Comparison of ENCODE assay signal across 9 cellular contexts in the genomic region with DNA sequence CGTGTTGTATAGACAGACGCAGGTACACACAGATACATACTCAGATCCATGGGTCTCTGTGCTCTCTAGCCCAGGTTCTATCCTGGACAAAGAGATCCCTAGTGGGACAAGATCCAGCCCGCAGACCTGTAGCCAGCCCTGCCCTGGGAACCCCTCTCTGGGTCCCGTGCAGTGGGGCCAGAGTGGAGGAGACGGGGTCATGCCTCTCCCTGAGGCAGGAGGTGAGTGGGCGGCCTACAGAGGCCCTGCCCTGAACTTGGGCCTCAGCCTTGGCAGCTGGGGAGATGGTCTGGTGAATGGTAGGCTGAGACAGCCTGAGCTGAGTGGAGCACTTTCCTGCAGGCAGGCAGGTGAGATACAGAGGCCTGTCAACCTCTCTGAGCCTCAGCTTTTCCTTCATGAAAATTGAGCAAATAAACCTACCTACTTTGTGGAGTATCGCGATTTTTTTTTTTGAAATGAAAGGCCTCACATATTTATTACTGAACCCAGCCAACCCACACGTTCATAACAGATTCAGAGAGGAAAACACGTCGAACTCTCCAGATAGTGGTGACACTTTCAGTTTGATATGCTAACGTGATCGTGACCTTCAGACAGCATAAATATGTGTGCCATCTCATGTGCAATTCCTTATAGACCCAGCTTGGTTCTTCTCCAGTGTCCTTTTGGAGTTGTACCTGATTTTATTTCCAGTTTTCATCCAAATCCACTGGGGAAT. TPM values are rescaled to one million over a fixed set of nuclear protein-coding genes. Genes with fewer than 3 reads are reported as not detected.
A peak's percentile ranks its signal among the peaks of the same experiment; 100 is the strongest.
DNase-seq lines count a peak whose midpoint lies in the region; ATAC-seq lines count a peak whose summit lies in the region.
"Had no signal": no experiment of that assay in that cellular context is flagged by ENCODE, and none has a peak within 500 bp of the region (broad histone marks: within the 10 kb centered on the region; RNA-seq: fewer than 3 reads in every experiment).

No MANE protein-coding gene starts in this region.

- H3K9ac ChIP-seq in Karpas-422 (ENCODE audit: low read length): peak overlapping the region; percentile 30; the same call in 1 of the 2 replicates
- peak overlapping the region in 1 of 5 donors; percentile 56 for H3K9ac ChIP-seq in subcutaneous abdominal adipose tissue (ENCODE audit: low read length in 5 of 5)

- H3K9me3 Mint-ChIP-seq in activated naive CD4-positive, alpha-beta T cell treated with anti-CD3 and anti-CD28 coated beads for 36 hours: no peaks in the 10 kb centered on the region
- peaks cover 0 to 2% (median 0%) of the 10 kb centered on the region in 7 donors for H3K9me3 Mint-ChIP-seq in naive B cell

- H3K4me2 ChIP-seq in Karpas-422 (ENCODE audit: low read depth, low read length, poor library complexity, severe bottlenecking): no peak overlapping the region

- intact Hi-C loops in activated naive CD4-positive, alpha-beta T cell treated with anti-CD3 and anti-CD28 coated beads for 36 hours (cut with micrococcal nuclease): loop anchor here (10.0 kb wide), 1 partner anchor 550 kb away; a partner anchor contains a TSS

- peak overlapping the region; percentile 43 for H3K4me3 Mint-ChIP-seq in activated naive CD4-positive, alpha-beta T cell treated with anti-CD3 and anti-CD28 coated beads for 36 hours
- H3K4me3 Mint-ChIP-seq in naive B cell: peak overlapping the region in 1 of 8 donors; percentile 75

- H3K4me3 ChIP-seq in Karpas-422 (ENCODE audit: low read length): no peak overlapping the region
- no peak overlapping the region for H3K4me3 ChIP-seq in subcutaneous abdominal adipose tissue (ENCODE audit: low read depth in 1 of 5, low read length in 5 of 5)

- no peak overlapping the region for H2AFZ ChIP-seq in Karpas-422 (ENCODE audit: low read length)

- peaks cover 4% of the 10 kb centered on the region for H3K36me3 Mint-ChIP-seq in activated naive CD4-positive, alpha-beta T cell treated with anti-CD3 and anti-CD28 coated beads for 36 hours (ENCODE audit: low read depth)
- peaks cover 2 to 4% of the 10 kb centered on the region in 2 donors for H3K36me3 Mint-ChIP-seq in naive B cell

- H3K27me3 Mint-ChIP-seq in activated naive CD4-positive, alpha-beta T cell treated with anti-CD3 and anti-CD28 coated beads for 36 hours (ENCODE audit: low read depth): no peaks in the 10 kb centered on the region
- peaks cover 0 to under 1% (median 0%) of the 10 kb centered on the region in 3 donors for H3K27me3 Mint-ChIP-seq in naive B cell

- no peaks in the 10 kb centered on the region for H4K20me1 ChIP-seq in Karpas-422 (ENCODE audit: insufficient read depth, low read depth, low read length)

- H3K27ac ChIP-seq in Karpas-422 (ENCODE audit: low read length): no peak overlapping the region
- peak overlapping the region; percentile 23 for H3K27ac ChIP-seq in subcutaneous abdominal adipose tissue (ENCODE audit: low read depth, low read length)

- peaks cover 42% of the 10 kb centered on the region for H3K4me1 Mint-ChIP-seq in activated naive CD4-positive, alpha-beta T cell treated with anti-CD3 and anti-CD28 coated beads for 36 hours (ENCODE audit: low read depth)
- peaks cover 38 to 60% (median 42%) of the 10 kb centered on the region in 3 donors for H3K4me1 Mint-ChIP-seq in naive B cell

- H3K9me3 ChIP-seq in Karpas-422 (ENCODE audit: low read length) (no peaks in the 10 kb centered on the region), subcutaneous abdominal adipose tissue (ENCODE audit: control insufficient read depth in 5 of 5, low read length in 5 of 5) (no peaks in the 10 kb centered on the region)

- H3K9me2 ChIP-seq in Karpas-422 (replicated peaks; ENCODE audit: insufficient read depth, low read length): no peaks in the 10 kb centered on the region

- CTCF ChIA-PET in activated naive CD4-positive, alpha-beta T cell treated with anti-CD3 and anti-CD28 coated beads for 36 hours (lab: Charles Lee): interaction anchor here (1.0 kb wide), 1 partner anchor 20 kb away, joined by 11 read pairs; no protein-coding TSS in a partner anchor

- DNase-seq in Karpas-422 (no peak), naive B cell (peak; percentile 14), NCI-H2227 treated with DMSO at 0.1 percent for 48 hours (lab: John Stamatoyannopoulos, UW) (no peak), NCI-H774 (lab: John Stamatoyannopoulos, UW) (no peak)
- peak; percentile 56 for DNase-seq in activated naive CD4-positive, alpha-beta T cell treated with anti-CD3 and anti-CD28 coated beads for 36 hours
- DNase-seq: effector CD8-positive, alpha-beta T cell; NCI-H1092 had no signal

- no peaks in the 10 kb centered on the region for H3K27me3 ChIP-seq in Karpas-422 (ENCODE audit: low read length)
- no peaks in the 10 kb centered on the region for H3K27me3 ChIP-seq in subcutaneous abdominal adipose tissue (ENCODE audit: control insufficient read depth in 5 of 5, insufficient read depth in 4 of 5, low read length in 5 of 5)

- H3K79me2 ChIP-seq in Karpas-422 (ENCODE audit: low read length): no peaks in the 10 kb centered on the region

- H3K36me3 ChIP-seq in Karpas-422 (ENCODE audit: insufficient read depth, low read length) (no peaks in the 10 kb centered on the region), subcutaneous abdominal adipose tissue (ENCODE audit: control insufficient read depth in 5 of 5, insufficient read depth in 5 of 5, low read length in 5 of 5) (peaks cover 0 to 2% (median 0%) of the 10 kb centered on the region in 5 donors)

- H3K27ac Mint-ChIP-seq in activated naive CD4-positive, alpha-beta T cell treated with anti-CD3 and anti-CD28 coated beads for 36 hours: peak overlapping the region; percentile 96
- H3K27ac Mint-ChIP-seq in naive B cell: peak overlapping the region; percentile 20 to 96 (median 78)

- peaks cover 20% of the 10 kb centered on the region for H3K4me1 ChIP-seq in Karpas-422 (ENCODE audit: low read length)
- peaks cover 4 to 26% (median 18%) of the 10 kb centered on the region in 5 donors for H3K4me1 ChIP-seq in subcutaneous abdominal adipose tissue (ENCODE audit: control insufficient read depth in 5 of 5, insufficient read depth in 5 of 5, low read length in 5 of 5)

- ATAC-seq in naive B cell (ENCODE audit: low read depth in 2 of 2) (no peak), GM21619 (IDR thresholded peaks at IDR 0.05; ENCODE audit: unreplicated experiment) (no peak)

RNA-seq across cellular contexts. Expression of a gene that starts 3.4 kb away (rescaled TPM):
- 69.5 and 274 TPM in 2 replicates for total RNA-seq in Karpas-422 (2014; rRNA removed; shearing (Covaris generic); ENCODE audit: low replicate concordance)
- total RNA-seq in activated naive CD4-positive, alpha-beta T cell treated with anti-CD3 and anti-CD28 coated beads for 36 hours: 100 to 1,000 TPM in 1 of 2 experiments, 10 to 100 TPM in 1; 87.9 to 105 TPM
- polyA plus RNA-seq in naive B cell (ENCODE audit: low read depth in 6 of 6): 100 to 1,000 TPM in 4 of 6 donors, 10 to 100 TPM in 2; 46.5 to 325 (median 154) TPM

RNA-seq across cellular contexts. Expression of a gene that starts 10.6 kb away (rescaled TPM):
- total RNA-seq in Karpas-422 (2014; rRNA removed; shearing (Covaris generic); ENCODE audit: low replicate concordance): 0.37 and 0.87 TPM in 2 replicates
- under 1 TPM in 1 of 2 experiments, not detected in 1; 0.19 TPM for total RNA-seq in activated naive CD4-positive, alpha-beta T cell treated with anti-CD3 and anti-CD28 coated beads for 36 hours
- polyA plus RNA-seq in naive B cell (ENCODE audit: low read depth in 6 of 6): 1 to 10 TPM in 3 of 6 donors, under 1 TPM in 2, not detected in 1; 0.69 to 1.9 (median 1.1) TPM

RNA-seq across cellular contexts. Expression of a gene that starts 38.0 kb away (rescaled TPM):
- 198 and 359 TPM in 2 replicates for total RNA-seq in Karpas-422 (2014; rRNA removed; shearing (Covaris generic); ENCODE audit: low replicate concordance)
- 100 to 1,000 TPM; 439 to 451 TPM for total RNA-seq in activated naive CD4-positive, alpha-beta T cell treated with anti-CD3 and anti-CD28 coated beads for 36 hours
- polyA plus RNA-seq in naive B cell (ENCODE audit: low read depth in 6 of 6): 100 to 1,000 TPM; 111 to 157 (median 123) TPM

RNA-seq across cellular contexts. Expression of a gene that starts 55.5 kb away (rescaled TPM):
- total RNA-seq in Karpas-422 (2014; rRNA removed; shearing (Covaris generic); ENCODE audit: low replicate concordance): 10.7 and 13.6 TPM in 2 replicates
- total RNA-seq in activated naive CD4-positive, alpha-beta T cell treated with anti-CD3 and anti-CD28 coated beads for 36 hours: 10 to 100 TPM; 14.4 to 15.6 TPM
- polyA plus RNA-seq in naive B cell (ENCODE audit: low read depth in 6 of 6): 10 to 100 TPM in 2 of 6 donors, 1 to 10 TPM in 4; 4.0 to 11.8 (median 8.0) TPM

RNA-seq across cellular contexts. Expression of a gene that starts 58.6 kb away (rescaled TPM):
- total RNA-seq in Karpas-422 (2014; rRNA removed; shearing (Covaris generic); ENCODE audit: low replicate concordance): not detected in 2 replicates
- total RNA-seq in activated naive CD4-positive, alpha-beta T cell treated with anti-CD3 and anti-CD28 coated beads for 36 hours: under 1 TPM in 1 of 2 experiments, not detected in 1; 0.10 TPM
- not detected for polyA plus RNA-seq in naive B cell (ENCODE audit: low read depth in 6 of 6)

Comparison
In these comparisons a context has a peak if more than half of its experiments do, and no peak if none do; other contexts are left out.
1. DNase-seq: peak in activated naive CD4-positive, alpha-beta T cell treated with anti-CD3 and anti-CD28 coated beads for 36 hours (single experiment) and naive B cell (single experiment); none in Karpas-422 (single experiment), NCI-H2227 treated with DMSO at 0.1 percent for 48 hours (single experiment) and NCI-H774 (single experiment).